In the genomic region with DNA sequence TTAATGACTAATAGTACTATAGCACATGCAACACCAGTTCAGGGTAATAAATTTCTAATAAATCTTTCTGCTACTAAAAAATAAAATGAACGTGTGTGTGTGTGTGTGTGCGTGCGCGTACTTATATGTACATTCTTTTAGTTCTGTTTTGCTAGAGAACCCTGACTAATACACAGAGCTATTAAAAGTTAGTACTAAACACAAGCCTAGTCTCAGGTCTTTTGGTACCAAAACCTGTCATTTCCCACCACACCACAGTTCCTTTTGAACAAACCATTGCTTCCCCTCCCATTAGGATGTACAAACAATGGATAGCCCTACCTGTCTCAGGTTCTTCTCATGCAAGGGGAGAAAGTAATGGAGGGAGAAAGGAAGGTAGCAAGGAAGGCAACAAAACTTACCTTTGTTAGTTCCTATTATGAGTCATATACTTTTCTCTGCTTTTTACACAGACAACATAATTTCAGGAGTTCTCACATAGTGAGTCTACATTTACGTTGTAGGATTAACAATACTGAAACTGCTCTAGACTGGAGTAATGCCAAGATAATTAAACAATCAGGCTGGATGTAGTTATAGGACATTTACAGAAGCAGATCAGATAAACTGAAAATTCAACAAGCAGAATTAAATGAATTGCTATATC, we compare ENCODE assay signal across 14 cellular contexts.
"Had no signal": no experiment of that assay in that cellular context is flagged by ENCODE, and none has a peak within 500 bp of the region (broad histone marks: within the 10 kb centered on the region; RNA-seq: fewer than 3 reads in every experiment).

No MANE protein-coding gene starts in this region.

- H3K4me1 Mint-ChIP-seq: naive thymus-derived CD8-positive, alpha-beta T cell had no signal

- DNase-seq: dermis blood vessel endothelial cell; esophagus squamous epithelium; foreskin fibroblast; glutamatergic neuron; islet precursor cell; mucosa of descending colon; naive thymus-derived CD8-positive, alpha-beta T cell; posterior cingulate gyrus; sigmoid colon; stimulated activated CD4-positive, alpha-beta T cell treated with anti-CD3 and anti-CD28 coated beads, Interleukin-12 subunit alpha, Interleukin-12 subunit beta, amount 100 ng/mL, for 4 hours; stimulated activated naive CD4-positive, alpha-beta T cell treated with Interleukin-2 at 50 U/mL for 16 hours; trophoblast cell had no signal

- H3K27ac Mint-ChIP-seq: naive thymus-derived CD8-positive, alpha-beta T cell had no signal

- H3K36me3 Mint-ChIP-seq: naive thymus-derived CD8-positive, alpha-beta T cell had no signal

- H3K4me3 Mint-ChIP-seq: naive thymus-derived CD8-positive, alpha-beta T cell had no signal

- ATAC-seq: gastroesophageal sphincter; left lobe of liver; mucosa of descending colon; naive thymus-derived CD8-positive, alpha-beta T cell had no signal

- H3K27me3 Mint-ChIP-seq: naive thymus-derived CD8-positive, alpha-beta T cell had no signal
